In the genomic region with DNA sequence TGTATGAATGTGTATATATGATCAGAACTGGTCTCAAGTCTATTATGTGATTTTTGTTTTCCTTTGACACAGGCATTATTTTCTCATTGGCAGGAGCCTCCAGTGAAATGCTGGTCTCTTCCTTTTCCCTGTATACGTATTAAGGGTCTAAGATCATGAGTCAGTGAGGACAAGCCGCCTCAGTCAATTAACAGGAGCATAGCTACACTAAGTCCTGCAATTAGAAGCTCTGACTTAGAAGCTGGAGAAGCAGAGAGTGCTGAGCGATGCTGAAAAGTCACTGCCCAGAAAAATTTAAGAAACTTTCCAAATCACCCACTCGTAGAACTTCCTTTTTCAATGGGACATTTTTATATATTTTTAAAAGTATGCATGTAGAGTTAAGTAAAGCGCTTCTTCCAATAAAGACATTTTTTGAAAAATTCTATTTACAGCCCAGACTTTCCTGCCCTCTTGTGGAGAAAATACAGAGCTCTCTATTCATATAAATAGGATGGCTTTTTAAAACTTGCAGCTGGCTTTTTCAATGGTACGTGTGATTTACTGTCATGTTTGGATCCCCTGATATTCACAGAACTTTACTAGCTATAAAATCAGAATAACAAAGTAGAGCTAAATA, we compare ENCODE assay signal across 10 cellular contexts.
DNase-seq lines count a peak whose midpoint lies in the region; ATAC-seq and TF ChIP-seq lines count a peak whose summit lies in the region.
"Had no signal": no experiment of that assay in that cellular context is flagged by ENCODE, and none has a peak within 500 bp of the region (broad histone marks: within the 10 kb centered on the region; RNA-seq: fewer than 3 reads in every experiment).

No MANE protein-coding gene starts in this region.

- in situ Hi-C loops in GM13976 (cut with MboI; ENCODE audit: low sequenced_read_pairs, unreplicated experiment): no loop called here

- no peak for TF ChIP-seq EP300 in gastroesophageal sphincter (IDR thresholded peaks at IDR 0.05)

- H3K36me3 ChIP-seq in gastroesophageal sphincter: no peaks in the 10 kb centered on the region
- H3K36me3 ChIP-seq: neutrophil had no signal

- peaks cover 0 to 5% (median 0%) of the 10 kb centered on the region in 3 donors for H3K4me1 ChIP-seq in gastroesophageal sphincter

- TF ChIP-seq POLR2A in gastroesophageal sphincter (IDR thresholded peaks at IDR 0.05): no peak

- H3K9me3 ChIP-seq in gastroesophageal sphincter: no peaks in the 10 kb centered on the region
- H3K9me3 ChIP-seq: neutrophil had no signal

- peak; percentile 68 for TF ChIP-seq CTCF in 22Rv1 (IDR thresholded peaks at IDR 0.05)
- TF ChIP-seq CTCF in GM13976 (IDR thresholded peaks at IDR 0.05; ENCODE audit: borderline replicate concordance, control extremely low read depth, extremely low read depth, insufficient read depth, missing control alignments): no peak
- TF ChIP-seq CTCF in gastroesophageal sphincter (IDR thresholded peaks at IDR 0.05): peak; percentile 7 to 69 (median 36)

- ATAC-seq in gastroesophageal sphincter (no peak), HG03097 (IDR thresholded peaks at IDR 0.05; ENCODE audit: low FRiP score, unreplicated experiment) (no peak), HG03432 (IDR thresholded peaks at IDR 0.05; ENCODE audit: unreplicated experiment) (no peak)

- H3K27me3 ChIP-seq in gastroesophageal sphincter: no peaks in the 10 kb centered on the region

- no peak overlapping the region for H3K27ac ChIP-seq in 22Rv1
- H3K27ac ChIP-seq in gastroesophageal sphincter: no peak overlapping the region
- H3K27ac ChIP-seq: neutrophil had no signal

- H3K4me3 ChIP-seq in gastroesophageal sphincter: no peak overlapping the region

- WGBS in gastroesophageal sphincter (ENCODE audit: low coverage in 1 of 2), 2 donors: 8 to 40% methylated on average over 4 to 6 of the region's 6 CpGs

- DNase-seq in GM13976 (ENCODE audit: low spot score) (peak; percentile 15), RKO (ENCODE audit: low spot score) (peak; percentile 39), HuH-7.5 (ENCODE audit: low spot score) (no peak), T-helper 9 cell (no peak)
- DNase-seq: NCI-H187 had no signal

Comparison
In these comparisons a context has a peak if more than half of its experiments do, and no peak if none do; other contexts are left out.
1. DNase-seq: peak in GM13976 (single experiment) and RKO (single experiment); none in HuH-7.5 (single experiment) and T-helper 9 cell (single experiment).